ENCODE assay signal across 19 cellular contexts in genomic region chr6:108960601-108961000, GRCh38.
DNase-seq lines count a peak whose midpoint lies in the region; ATAC-seq, FAIRE-seq and TF ChIP-seq lines count a peak whose summit lies in the region.
"Had no signal": no experiment of that assay in that cellular context is flagged by ENCODE, and none has a peak within 500 bp of the region (broad histone marks: within the 10 kb centered on the region; RNA-seq: fewer than 3 reads in every experiment).

No MANE protein-coding gene starts in this region.

- H3K36me3 ChIP-seq in esophagus squamous epithelium (no peaks in the 10 kb centered on the region), stomach smooth muscle (ENCODE audit: control insufficient read depth in 2 of 2, insufficient read depth in 2 of 2, low read length in 2 of 2) (no peaks in the 10 kb centered on the region)

- no peaks in the 10 kb centered on the region for H3K27me3 ChIP-seq in esophagus squamous epithelium
- no peaks in the 10 kb centered on the region for H3K27me3 ChIP-seq in stomach smooth muscle (ENCODE audit: control insufficient read depth in 1 of 2, insufficient read depth in 2 of 2, low read length in 2 of 2)

- H3K27me3 Mint-ChIP-seq in T-helper 17 cell: no peaks in the 10 kb centered on the region
- H3K27me3 Mint-ChIP-seq: B cell; CD8-positive, alpha-beta memory T cell had no signal

- peak overlapping the region; percentile 66 for H3K4me3 Mint-ChIP-seq in T-helper 17 cell
- H3K4me3 Mint-ChIP-seq: B cell, HFFc6 had no signal

- FAIRE-seq in RCC 7860 (lab: Jason Lieb, UNC): no peak
- FAIRE-seq: K562 had no signal

- peaks cover 0 to 27% (median 12%) of the 10 kb centered on the region in 3 donors for H3K4me1 ChIP-seq in esophagus squamous epithelium
- H3K4me1 ChIP-seq in stomach smooth muscle (ENCODE audit: control insufficient read depth, insufficient read depth, low read length): peaks cover 29% of the 10 kb centered on the region

- H3K27ac Mint-ChIP-seq in T-helper 17 cell: no peak overlapping the region
- H3K27ac Mint-ChIP-seq: B cell, HFFc6 had no signal

- no peak for TF ChIP-seq POLR2A in esophagus squamous epithelium (IDR thresholded peaks at IDR 0.05)

- peaks cover 6% of the 10 kb centered on the region for H3K36me3 Mint-ChIP-seq in T-helper 17 cell (ENCODE audit: low read depth)

- 81 to 89% methylated on average over 7 of the region's 7 CpGs for WGBS in esophagus squamous epithelium, 2 donors

- H3K9me3 ChIP-seq in T-helper 17 cell (ENCODE audit: control insufficient read depth, low read length, poor library complexity, severe bottlenecking): no peaks in the 10 kb centered on the region
- no peaks in the 10 kb centered on the region for H3K9me3 ChIP-seq in esophagus squamous epithelium
- no peaks in the 10 kb centered on the region for H3K9me3 ChIP-seq in stomach smooth muscle (ENCODE audit: control insufficient read depth in 2 of 2, low read length in 2 of 2)

- peaks cover 19% of the 10 kb centered on the region for H3K4me1 Mint-ChIP-seq in T-helper 17 cell

- DNase-seq in T-helper 17 cell (no peak), esophagus squamous epithelium (lab: John Stamatoyannopoulos, UW) (no peak), mesenteric fat pad (ENCODE audit: low spot score) (peak; percentile 30), DMS79 (lab: John Stamatoyannopoulos, UW) (no peak), RCC 7860 (ENCODE audit: low spot score) (no peak), superior temporal gyrus (ENCODE audit: extremely low spot score) (no peak)
- DNase-seq: ACHN, HFFc6, NCI-H1105, NCI-H187 treated with DMSO at 0.1 percent for 48 hours, NCI-H2171 treated with DMSO at 0.1 percent for 48 hours, NCI-H510A, NCI-H82, Right ventricle myocardium superior had no signal

- no peak overlapping the region for H3K4me3 ChIP-seq in esophagus squamous epithelium
- H3K4me3 ChIP-seq in stomach smooth muscle (ENCODE audit: low read length in 2 of 2): no peak overlapping the region
- H3K4me3 ChIP-seq: K562 had no signal

- intact Hi-C loops in esophagus squamous epithelium (cut with DNase I): no loop called here

- no peak overlapping the region for H3K9ac ChIP-seq in stomach smooth muscle (ENCODE audit: low read length in 2 of 2)

- H3K27ac ChIP-seq in esophagus squamous epithelium (peak overlapping the region; percentile 42 to 84 (median 58)), stomach smooth muscle (ENCODE audit: low read length) (peak overlapping the region; percentile 37)

- ATAC-seq in T-helper 17 cell: no peak
- ATAC-seq: K562, Panc1 had no signal

- TF ChIP-seq CTCF in esophagus squamous epithelium (IDR thresholded peaks at IDR 0.05): no peak
